Comparison of ENCODE assay signal across 8 cellular contexts in genomic region chr19:45405435-45406164, GRCh38. TPM values are rescaled to one million over a fixed set of nuclear protein-coding genes. Genes with fewer than 3 reads are reported as not detected.
DNase-seq lines count a peak whose midpoint lies in the region; ATAC-seq and TF ChIP-seq lines count a peak whose summit lies in the region.

No MANE protein-coding gene starts in this region.

- H3K4me1 ChIP-seq in iPS-18a (ENCODE audit: control insufficient read depth, low read depth, low read length): peaks cover 5% of the 10 kb centered on the region
- H3K4me1 ChIP-seq in skeletal muscle satellite cell (ENCODE audit: control insufficient read depth, insufficient read depth, low read length): peaks cover 51% of the 10 kb centered on the region

- H3K27me3 Mint-ChIP-seq in brain: peaks cover 55% of the 10 kb centered on the region

- H3K9me3 ChIP-seq in iPS-18a (ENCODE audit: control insufficient read depth, low read depth, low read length) (no peaks in the 10 kb centered on the region), skeletal muscle satellite cell (replicated peaks; ENCODE audit: low read length) (no peaks in the 10 kb centered on the region)

- peak overlapping the region; percentile 90 to 94 (median 92) for H3K4me3 Mint-ChIP-seq in brain

- H3K36me3 Mint-ChIP-seq in brain: peaks cover 14% of the 10 kb centered on the region

- H3K27ac Mint-ChIP-seq in brain: peak overlapping the region; percentile 94 to 99 (median 98)

- DNase-seq in NK-92 treated with Interleukin-12 subunit alpha and Interleukin-12 subunit beta, amount 100 ng/mL, for 24 hours (lab: John Stamatoyannopoulos, UW): peak; percentile 73
- DNase-seq in NK-92 (lab: John Stamatoyannopoulos, UW; ENCODE audit: unreplicated experiment): no peak
- DNase-seq in NCI-H2029 treated with DMSO at 0.1 percent for 48 hours (lab: John Stamatoyannopoulos, UW): peak; percentile 56
- DNase-seq in UCSD-AML1 (lab: John Stamatoyannopoulos, UW; ENCODE audit: unreplicated experiment): peak; percentile 79

- peak overlapping the region; percentile 97 for H3K9ac ChIP-seq in iPS-18a (ENCODE audit: low read length)
- peak overlapping the region; percentile 97 for H3K9ac ChIP-seq in skeletal muscle satellite cell (ENCODE audit: low read depth, low read length)

- no peak for TF ChIP-seq CTCF in brain (conservative IDR thresholded peaks at IDR 0.05)

- peaks cover 0 to 5% (median 0%) of the 10 kb centered on the region in 5 experiments for H3K9me3 Mint-ChIP-seq in brain

- H3K4me2 ChIP-seq in skeletal muscle satellite cell (ENCODE audit: low read length): peak overlapping the region; percentile 89

- H3K27me3 ChIP-seq in iPS-18a (ENCODE audit: control insufficient read depth, insufficient read depth, low read length) (peaks cover 32% of the 10 kb centered on the region), skeletal muscle satellite cell (ENCODE audit: control insufficient read depth, insufficient read depth, low read length) (no peaks in the 10 kb centered on the region)

- H3K4me3 ChIP-seq in iPS-18a (ENCODE audit: low read length) (peak overlapping the region; percentile 90), skeletal muscle satellite cell (ENCODE audit: low read length) (peak overlapping the region; percentile 84)

- H3K4me1 Mint-ChIP-seq in brain: peaks cover 44% of the 10 kb centered on the region

- H3K36me3 ChIP-seq in iPS-18a (ENCODE audit: control insufficient read depth, low read depth, low read length) (peaks cover 4% of the 10 kb centered on the region), skeletal muscle satellite cell (ENCODE audit: insufficient read depth, low read length) (no peaks in the 10 kb centered on the region)

- H3K27ac ChIP-seq in iPS-18a (ENCODE audit: low read length): peak overlapping the region; percentile 99

- ATAC-seq in HG02973 (IDR thresholded peaks at IDR 0.05; ENCODE audit: unreplicated experiment): peak; percentile 36

RNA-seq across cellular contexts. Expression of gene PPP1R13L, which starts 0.7 kb away (rescaled TPM):
- polyA plus RNA-seq in brain (ENCODE audit: insufficient read depth, low read depth, low replicate concordance): 14.8 TPM
- total RNA-seq in skeletal muscle satellite cell (2012; rRNA removed): 0.25 and 0.66 TPM in 2 replicates

RNA-seq across cellular contexts. Expression of gene POLR1G, which starts 0.8 kb away (rescaled TPM):
- polyA plus RNA-seq in brain (ENCODE audit: insufficient read depth, low read depth, low replicate concordance): 4.9 TPM
- 11.9 and 16.6 TPM in 2 replicates for total RNA-seq in skeletal muscle satellite cell (2012; rRNA removed)

RNA-seq across cellular contexts. Expression of gene ERCC1, which starts 18.1 kb away (rescaled TPM):
- 97.8 TPM for polyA plus RNA-seq in brain (ENCODE audit: insufficient read depth, low read depth, low replicate concordance)
- total RNA-seq in skeletal muscle satellite cell (2012; rRNA removed): 167 and 201 TPM in 2 replicates

RNA-seq across cellular contexts. Expression of gene ERCC2, which starts 35.2 kb away (rescaled TPM):
- polyA plus RNA-seq in brain (ENCODE audit: insufficient read depth, low read depth, low replicate concordance): 34.8 TPM
- 40.1 and 54.0 TPM in 2 replicates for total RNA-seq in skeletal muscle satellite cell (2012; rRNA removed)
